Comparison of ENCODE assay signal across 22 cellular contexts in genomic region chr17:67867591-67867990, GRCh38. TPM values are rescaled to one million over a fixed set of nuclear protein-coding genes. Genes with fewer than 3 reads are reported as not detected.
A peak's percentile ranks its signal among the peaks of the same experiment; 100 is the strongest.
DNase-seq lines count a peak whose midpoint lies in the region; ATAC-seq, FAIRE-seq and TF ChIP-seq lines count a peak whose summit lies in the region.
"Had no signal": no experiment of that assay in that cellular context is flagged by ENCODE, and none has a peak within 500 bp of the region (broad histone marks: within the 10 kb centered on the region; RNA-seq: fewer than 3 reads in every experiment).

No MANE protein-coding gene starts in this region.

- H3K9me3 Mint-ChIP-seq in CD8-positive, alpha-beta T cell: no peaks in the 10 kb centered on the region
- no peaks in the 10 kb centered on the region for H3K9me3 Mint-ChIP-seq in activated naive CD8-positive, alpha-beta T cell treated with anti-CD3 and anti-CD28 coated beads, Interleukin-2, amount 10 ng/mL, durations not matched to agents 7 days and 5 days
- no peaks in the 10 kb centered on the region for H3K9me3 Mint-ChIP-seq in natural killer cell
- H3K9me3 Mint-ChIP-seq: activated naive CD4-positive, alpha-beta T cell treated with anti-CD3 and anti-CD28 coated beads, Interleukin-2, amount 50 U/mL, for 24 hours had no signal

- peaks cover 2% of the 10 kb centered on the region for H3F3A ChIP-seq in SK-N-SH (replicated peaks; ENCODE audit: insufficient read depth)

- H3K27ac Mint-ChIP-seq in CD8-positive, alpha-beta T cell: peak overlapping the region; percentile 49
- H3K27ac Mint-ChIP-seq in activated naive CD8-positive, alpha-beta T cell treated with anti-CD3 and anti-CD28 coated beads, Interleukin-2, amount 10 ng/mL, durations not matched to agents 7 days and 5 days: peak overlapping the region; percentile 76
- H3K27ac Mint-ChIP-seq in natural killer cell: peak overlapping the region; percentile 74 to 81
- H3K27ac Mint-ChIP-seq: activated naive CD4-positive, alpha-beta T cell treated with anti-CD3 and anti-CD28 coated beads, Interleukin-2, amount 50 U/mL, for 24 hours had no signal

- no peak overlapping the region for H3K4me2 ChIP-seq in SK-N-SH

- DNase-seq in CD8-positive, alpha-beta T cell: peak in 2 of 7 experiments; percentile 15 to 29
- DNase-seq in OCI-M1 (lab: John Stamatoyannopoulos, UW): peak; percentile 43
- no peak for DNase-seq in activated naive CD8-positive, alpha-beta T cell treated with anti-CD3 and anti-CD28 coated beads, Interleukin-2, amount 10 ng/mL, durations not matched to agents 7 days and 5 days
- DNase-seq in natural killer cell: no peak
- DNase-seq in SK-N-SH: no peak
- DNase-seq in pancreas: no peak
- no peak for DNase-seq in stimulated activated naive CD4-positive, alpha-beta T cell (lab: John Stamatoyannopoulos, UW)
- DNase-seq: C1 segment of cervical spinal cord, cerebellar nuclear complex, dorsolateral prefrontal cortex, NCI-H1092, NCI-H1930, NCI-H69, RPMI8226, sigmoid colon had no signal

- H2AFZ ChIP-seq in SK-N-SH (ENCODE audit: low read depth): no peak overlapping the region

- TF ChIP-seq CTCF in CD8-positive, alpha-beta T cell (IDR thresholded peaks at IDR 0.05): no peak
- no peak for TF ChIP-seq CTCF in natural killer cell (IDR thresholded peaks at IDR 0.05)
- no peak for TF ChIP-seq CTCF in SK-N-SH (IDR thresholded peaks at IDR 0.05)
- no peak for TF ChIP-seq CTCF in pancreas (IDR thresholded peaks at IDR 0.05)

- ATAC-seq in CD8-positive, alpha-beta T cell: peak; percentile 83
- peak; percentile 96 for ATAC-seq in activated naive CD8-positive, alpha-beta T cell treated with anti-CD3 and anti-CD28 coated beads, Interleukin-2, amount 10 ng/mL, durations not matched to agents 7 days and 5 days (ENCODE audit: low read depth)
- ATAC-seq in natural killer cell (peak; percentile 76 to 97 (median 90)), pancreas (no peak)
- ATAC-seq: GM12878, HepG2 had no signal

- H3K4me1 Mint-ChIP-seq in CD8-positive, alpha-beta T cell (ENCODE audit: low read depth): peaks cover 39% of the 10 kb centered on the region
- peaks cover 35% of the 10 kb centered on the region for H3K4me1 Mint-ChIP-seq in activated naive CD8-positive, alpha-beta T cell treated with anti-CD3 and anti-CD28 coated beads, Interleukin-2, amount 10 ng/mL, durations not matched to agents 7 days and 5 days
- H3K4me1 Mint-ChIP-seq in natural killer cell: peaks cover 39 to 47% of the 10 kb centered on the region in 2 donors

- intact Hi-C loops in CD8-positive, alpha-beta T cell (cut with DNase I, micrococcal nuclease): loop anchor here in 1 of 2 experiments (5.0 kb wide), 1 partner anchor 40 kb away; the partner anchor contains the start of gene BPTF
- intact Hi-C loops in natural killer cell (cut with micrococcal nuclease): no loop called here
- intact Hi-C loops in pancreas (cut with DNase I): no loop called here

- no peak for TF ChIP-seq EP300 in SK-N-SH (IDR thresholded peaks at IDR 0.05; ENCODE audit: borderline replicate concordance in 1 of 2, low read depth in 1 of 2, low read length in 1 of 2)

- no peak overlapping the region for H3K9ac ChIP-seq in SK-N-SH

- FAIRE-seq in pancreas (lab: Jason Lieb, UNC): no peak
- FAIRE-seq: GM12878, HepG2 had no signal

- WGBS in SK-N-SH (ENCODE audit: low lambda C conversion rate): 95% methylated on average over 4 of the region's 4 CpGs
- WGBS in pancreas, 2 donors: 80 to 84% methylated on average over 4 of the region's 4 CpGs

- H3K36me3 Mint-ChIP-seq in CD8-positive, alpha-beta T cell: peaks cover 33% of the 10 kb centered on the region
- peaks cover 32% of the 10 kb centered on the region for H3K36me3 Mint-ChIP-seq in activated naive CD8-positive, alpha-beta T cell treated with anti-CD3 and anti-CD28 coated beads, Interleukin-2, amount 10 ng/mL, durations not matched to agents 7 days and 5 days
- no peaks in the 10 kb centered on the region for H3K36me3 Mint-ChIP-seq in natural killer cell

- no peaks in the 10 kb centered on the region for H3K9me2 ChIP-seq in SK-N-SH

- peaks cover 12% of the 10 kb centered on the region for H3K4me1 ChIP-seq in CD8-positive, alpha-beta T cell (ENCODE audit: insufficient read depth, low read length)
- H3K4me1 ChIP-seq in SK-N-SH (ENCODE audit: control insufficient read depth in 1 of 2, insufficient read depth in 2 of 2, low read depth in 1 of 2, low read length in 1 of 2) (peaks cover 0 to 11% of the 10 kb centered on the region in 2 experiments; a peak in 2 of 4 replicates), pancreas (peaks cover 0 to 6% (median 0%) of the 10 kb centered on the region in 3 donors)
- H3K4me1 ChIP-seq: prostate gland had no signal

- POLR2A ChIA-PET in CD8-positive, alpha-beta T cell (lab: Charles Lee): no interaction called here
- POLR2A ChIA-PET in activated naive CD8-positive, alpha-beta T cell treated with anti-CD3 and anti-CD28 coated beads, Interleukin-2, amount 10 ng/mL, durations not matched to agents 7 days and 5 days (lab: Charles Lee): no interaction called here
- POLR2A ChIA-PET in SK-N-SH (lab: Yijun Ruan, JAX): no interaction called here

- H3K79me2 ChIP-seq in SK-N-SH (ENCODE audit: insufficient read depth): peaks cover 92% of the 10 kb centered on the region

- no peaks in the 10 kb centered on the region for H3K9me3 ChIP-seq in CD8-positive, alpha-beta T cell (ENCODE audit: low read length)
- H3K9me3 ChIP-seq in SK-N-SH (no peaks in the 10 kb centered on the region), pancreas (no peaks in the 10 kb centered on the region)
- H3K9me3 ChIP-seq: neutrophil, prostate gland, sigmoid colon had no signal

- CTCF ChIA-PET in CD8-positive, alpha-beta T cell (lab: Charles Lee): no interaction called here
- CTCF ChIA-PET in SK-N-SH (lab: Yijun Ruan, JAX): no interaction called here

- peaks cover 4% of the 10 kb centered on the region for H3K36me3 ChIP-seq in CD8-positive, alpha-beta T cell (ENCODE audit: insufficient read depth, low read length)
- H3K36me3 ChIP-seq in SK-N-SH (replicated peaks in 1 of 2; ENCODE audit: control insufficient read depth in 1 of 2, insufficient read depth in 2 of 2, low read length in 1 of 2) (peaks cover 4 to 17% of the 10 kb centered on the region in 2 experiments), pancreas (no peaks in the 10 kb centered on the region)
- H3K36me3 ChIP-seq: prostate gland had no signal

- peaks cover 66% of the 10 kb centered on the region for H4K20me1 ChIP-seq in SK-N-SH (ENCODE audit: insufficient read depth)

- no peaks in the 10 kb centered on the region for H3K27me3 ChIP-seq in CD8-positive, alpha-beta T cell (ENCODE audit: insufficient read depth, low read length)
- no peaks in the 10 kb centered on the region for H3K27me3 ChIP-seq in SK-N-SH (ENCODE audit: insufficient read depth)
- no peaks in the 10 kb centered on the region for H3K27me3 ChIP-seq in pancreas
- H3K27me3 ChIP-seq: dorsolateral prefrontal cortex, neutrophil, sigmoid colon had no signal

- H3K4me3 ChIP-seq in CD8-positive, alpha-beta T cell (ENCODE audit: low read depth, low read length): no peak overlapping the region
- H3K4me3 ChIP-seq in SK-N-SH (ENCODE audit: low read depth in 2 of 2, low read length in 1 of 2) (no peak overlapping the region), pancreas (no peak overlapping the region)
- H3K4me3 ChIP-seq: dorsolateral prefrontal cortex, GM12878, prostate gland, sigmoid colon, SK-N-MC had no signal

- no peak overlapping the region for H3K27ac ChIP-seq in CD8-positive, alpha-beta T cell (ENCODE audit: low read depth, low read length)
- H3K27ac ChIP-seq in SK-N-SH (ENCODE audit: low read depth in 2 of 2, low read length in 1 of 2) (peak overlapping the region in 1 of 2 experiments; percentile 75; a peak in 2 of 4 replicates), pancreas (no peak overlapping the region)
- H3K27ac ChIP-seq: dorsolateral prefrontal cortex, neutrophil, prostate gland, sigmoid colon, SK-N-MC, VCaP had no signal

- no peak overlapping the region for H3K4me3 Mint-ChIP-seq in CD8-positive, alpha-beta T cell
- H3K4me3 Mint-ChIP-seq in activated naive CD8-positive, alpha-beta T cell treated with anti-CD3 and anti-CD28 coated beads, Interleukin-2, amount 10 ng/mL, durations not matched to agents 7 days and 5 days: peak overlapping the region; percentile 38
- peak overlapping the region; percentile 32 for H3K4me3 Mint-ChIP-seq in natural killer cell
- H3K4me3 Mint-ChIP-seq: activated naive CD4-positive, alpha-beta T cell treated with anti-CD3 and anti-CD28 coated beads, Interleukin-2, amount 50 U/mL, for 24 hours had no signal

- no peaks in the 10 kb centered on the region for H3K27me3 Mint-ChIP-seq in CD8-positive, alpha-beta T cell (ENCODE audit: low read depth)
- no peaks in the 10 kb centered on the region for H3K27me3 Mint-ChIP-seq in activated naive CD8-positive, alpha-beta T cell treated with anti-CD3 and anti-CD28 coated beads, Interleukin-2, amount 10 ng/mL, durations not matched to agents 7 days and 5 days
- H3K27me3 Mint-ChIP-seq in natural killer cell (ENCODE audit: low read depth in 2 of 2): no peaks in the 10 kb centered on the region
- H3K27me3 Mint-ChIP-seq: activated naive CD4-positive, alpha-beta T cell treated with anti-CD3 and anti-CD28 coated beads, Interleukin-2, amount 50 U/mL, for 24 hours had no signal

- no peak for TF ChIP-seq RAD21 in SK-N-SH (IDR thresholded peaks at IDR 0.05; ENCODE audit: low read length)

TF ChIP-seq in SK-N-SH, 30 proteins besides CTCF, POLR2A, EP300 and RAD21 (continues in another document):
- no peak for TF ChIP-seq IRF3 (IDR thresholded peaks at IDR 0.05; ENCODE audit: low read depth, low read length)

RNA-seq across cellular contexts. Expression of gene BPTF, which starts 42.3 kb away (rescaled TPM):
- 100 to 1,000 TPM in 1 of 2 experiments, 10 to 100 TPM in 1; 97.8 to 107 TPM for total RNA-seq in CD8-positive, alpha-beta T cell
- total RNA-seq in activated naive CD8-positive, alpha-beta T cell treated with anti-CD3 and anti-CD28 coated beads, Interleukin-2, amount 10 ng/mL, durations not matched to agents 7 days and 5 days: 100 to 1,000 TPM; 126 to 133 TPM
- 100 to 1,000 TPM; 168 to 205 (median 193) TPM for total RNA-seq in natural killer cell
- polyA plus RNA-seq in SK-N-SH (2012; rRNA removed): 51.9 and 61.4 TPM in 2 replicates
- polyA plus RNA-seq in SK-N-SH (2012; cell fraction: cytosol; rRNA removed): 54.3 and 56.9 TPM in 2 replicates
- polyA plus RNA-seq in SK-N-SH (2012; cell fraction: nucleus; rRNA removed): 97.5 and 134 TPM in 2 replicates
- 10 to 100 TPM; 32.2 to 59.1 (median 39.0) TPM for total RNA-seq in pancreas
- polyA plus RNA-seq in pancreas: 10 to 100 TPM; 15.5 to 17.7 TPM

Comparison
In these comparisons a context has a peak if more than half of its experiments do, and no peak if none do; other contexts are left out.
1. ATAC-seq: peak in CD8-positive, alpha-beta T cell (single experiment), activated naive CD8-positive, alpha-beta T cell treated with anti-CD3 and anti-CD28 coated beads, Interleukin-2, amount 10 ng/mL, durations not matched to agents 7 days and 5 days (single experiment) and natural killer cell (3 of 3); none in pancreas (0 of 4).
2. Peak in every context shown above with its lines, with median percentiles within 50 percentile points of each other: H3K27ac Mint-ChIP-seq.